1 cellular context compared by ENCODE assay signal in the genomic region with DNA sequence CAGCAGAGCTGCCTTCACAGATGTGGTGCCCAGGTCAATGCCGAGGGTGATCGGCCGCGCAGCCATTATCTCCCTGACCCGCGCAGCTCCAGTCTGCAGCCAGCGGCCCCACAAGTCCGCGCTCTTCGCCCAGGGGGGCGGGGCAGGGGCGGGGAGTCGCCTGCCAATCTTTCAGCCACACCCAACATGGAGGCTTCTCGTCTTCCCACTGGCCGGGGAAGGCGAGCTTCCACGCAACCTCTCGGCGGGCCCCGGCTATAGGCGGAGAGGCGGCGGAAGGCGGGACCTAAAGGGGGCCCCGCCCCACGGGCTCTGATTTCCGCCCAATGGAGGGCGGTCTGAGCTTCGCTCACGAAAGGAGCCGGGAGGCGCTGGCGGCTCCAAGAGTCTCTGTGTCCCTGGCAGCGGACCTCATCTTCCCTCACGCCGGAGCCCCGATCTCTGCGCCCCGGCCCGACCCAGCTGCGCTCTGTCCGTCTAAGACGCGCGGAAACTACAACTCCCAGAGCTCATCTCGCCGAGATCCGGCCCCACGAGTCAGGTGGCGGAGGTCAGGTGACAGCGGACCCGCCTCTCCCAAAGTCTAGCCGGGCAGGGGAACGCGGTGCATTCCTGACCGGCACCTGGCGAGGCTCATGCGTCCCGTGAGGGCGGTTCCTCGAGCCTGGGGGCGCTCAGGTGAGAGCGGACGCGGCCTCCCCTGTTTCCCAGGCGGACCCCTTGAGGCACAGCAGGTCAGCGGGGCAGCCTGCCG.
TF ChIP-seq lines count a peak whose summit lies in the region.

A gene (plus strand): TSS at position 607 of the 754 bp plus-strand sequence. CDS start 3,447 bp downstream, outside the sequence.
A gene with protein sequence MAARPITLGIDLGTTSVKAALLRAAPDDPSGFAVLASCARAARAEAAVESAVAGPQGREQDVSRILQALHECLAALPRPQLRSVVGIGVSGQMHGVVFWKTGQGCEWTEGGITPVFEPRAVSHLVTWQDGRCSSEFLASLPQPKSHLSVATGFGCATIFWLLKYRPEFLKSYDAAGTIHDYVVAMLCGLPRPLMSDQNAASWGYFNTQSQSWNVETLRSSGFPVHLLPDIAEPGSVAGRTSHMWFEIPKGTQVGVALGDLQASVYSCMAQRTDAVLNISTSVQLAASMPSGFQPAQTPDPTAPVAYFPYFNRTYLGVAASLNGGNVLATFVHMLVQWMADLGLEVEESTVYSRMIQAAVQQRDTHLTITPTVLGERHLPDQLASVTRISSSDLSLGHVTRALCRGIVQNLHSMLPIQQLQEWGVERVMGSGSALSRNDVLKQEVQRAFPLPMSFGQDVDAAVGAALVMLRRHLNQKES (minus strand): TSS at position 97 of the 754 bp plus-strand sequence. CDS start 31 bp downstream, at position 66.

TF ChIP-seq in K562, 482 proteins besides CTCF, POLR2A, EP300 and RAD21 (continued from another document and continues in another):
- TF ChIP-seq, protein P1, sequence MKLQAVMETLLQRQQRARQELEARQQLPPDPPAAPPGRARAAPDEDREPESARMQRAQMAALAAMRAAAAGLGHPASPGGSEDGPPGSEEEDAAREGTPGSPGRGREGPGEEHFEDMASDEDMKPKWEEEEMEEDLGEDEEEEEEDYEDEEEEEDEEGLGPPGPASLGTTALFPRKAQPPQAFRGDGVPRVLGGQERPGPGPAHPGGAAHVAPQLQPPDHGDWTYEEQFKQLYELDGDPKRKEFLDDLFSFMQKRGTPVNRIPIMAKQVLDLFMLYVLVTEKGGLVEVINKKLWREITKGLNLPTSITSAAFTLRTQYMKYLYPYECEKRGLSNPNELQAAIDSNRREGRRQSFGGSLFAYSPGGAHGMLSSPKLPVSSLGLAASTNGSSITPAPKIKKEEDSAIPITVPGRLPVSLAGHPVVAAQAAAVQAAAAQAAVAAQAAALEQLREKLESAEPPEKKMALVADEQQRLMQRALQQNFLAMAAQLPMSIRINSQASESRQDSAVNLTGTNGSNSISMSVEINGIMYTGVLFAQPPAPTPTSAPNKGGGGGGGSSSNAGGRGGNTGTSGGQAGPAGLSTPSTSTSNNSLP (IDR thresholded peaks at IDR 0.05; ENCODE audit: borderline replicate concordance, low read depth, low read length) = no peak
- TF ChIP-seq SMARCA4 (IDR thresholded peaks at IDR 0.05) (no peak), L3MBTL2 (IDR thresholded peaks at IDR 0.05) (peak; percentile 60; the same call in 1 of the 2 replicates), PCBP1 (IDR thresholded peaks at IDR 0.05; ENCODE audit: low read depth, low read length, poor library complexity, severe bottlenecking) (no peak), CBFA2T2 (conservative IDR thresholded peaks at IDR 0.05) (peak; percentile 93), BRF1 (IDR thresholded peaks at IDR 0.05; ENCODE audit: borderline replicate concordance, extremely low read depth, insufficient read length) (no peak)
- TF ChIP-seq, protein P2, sequence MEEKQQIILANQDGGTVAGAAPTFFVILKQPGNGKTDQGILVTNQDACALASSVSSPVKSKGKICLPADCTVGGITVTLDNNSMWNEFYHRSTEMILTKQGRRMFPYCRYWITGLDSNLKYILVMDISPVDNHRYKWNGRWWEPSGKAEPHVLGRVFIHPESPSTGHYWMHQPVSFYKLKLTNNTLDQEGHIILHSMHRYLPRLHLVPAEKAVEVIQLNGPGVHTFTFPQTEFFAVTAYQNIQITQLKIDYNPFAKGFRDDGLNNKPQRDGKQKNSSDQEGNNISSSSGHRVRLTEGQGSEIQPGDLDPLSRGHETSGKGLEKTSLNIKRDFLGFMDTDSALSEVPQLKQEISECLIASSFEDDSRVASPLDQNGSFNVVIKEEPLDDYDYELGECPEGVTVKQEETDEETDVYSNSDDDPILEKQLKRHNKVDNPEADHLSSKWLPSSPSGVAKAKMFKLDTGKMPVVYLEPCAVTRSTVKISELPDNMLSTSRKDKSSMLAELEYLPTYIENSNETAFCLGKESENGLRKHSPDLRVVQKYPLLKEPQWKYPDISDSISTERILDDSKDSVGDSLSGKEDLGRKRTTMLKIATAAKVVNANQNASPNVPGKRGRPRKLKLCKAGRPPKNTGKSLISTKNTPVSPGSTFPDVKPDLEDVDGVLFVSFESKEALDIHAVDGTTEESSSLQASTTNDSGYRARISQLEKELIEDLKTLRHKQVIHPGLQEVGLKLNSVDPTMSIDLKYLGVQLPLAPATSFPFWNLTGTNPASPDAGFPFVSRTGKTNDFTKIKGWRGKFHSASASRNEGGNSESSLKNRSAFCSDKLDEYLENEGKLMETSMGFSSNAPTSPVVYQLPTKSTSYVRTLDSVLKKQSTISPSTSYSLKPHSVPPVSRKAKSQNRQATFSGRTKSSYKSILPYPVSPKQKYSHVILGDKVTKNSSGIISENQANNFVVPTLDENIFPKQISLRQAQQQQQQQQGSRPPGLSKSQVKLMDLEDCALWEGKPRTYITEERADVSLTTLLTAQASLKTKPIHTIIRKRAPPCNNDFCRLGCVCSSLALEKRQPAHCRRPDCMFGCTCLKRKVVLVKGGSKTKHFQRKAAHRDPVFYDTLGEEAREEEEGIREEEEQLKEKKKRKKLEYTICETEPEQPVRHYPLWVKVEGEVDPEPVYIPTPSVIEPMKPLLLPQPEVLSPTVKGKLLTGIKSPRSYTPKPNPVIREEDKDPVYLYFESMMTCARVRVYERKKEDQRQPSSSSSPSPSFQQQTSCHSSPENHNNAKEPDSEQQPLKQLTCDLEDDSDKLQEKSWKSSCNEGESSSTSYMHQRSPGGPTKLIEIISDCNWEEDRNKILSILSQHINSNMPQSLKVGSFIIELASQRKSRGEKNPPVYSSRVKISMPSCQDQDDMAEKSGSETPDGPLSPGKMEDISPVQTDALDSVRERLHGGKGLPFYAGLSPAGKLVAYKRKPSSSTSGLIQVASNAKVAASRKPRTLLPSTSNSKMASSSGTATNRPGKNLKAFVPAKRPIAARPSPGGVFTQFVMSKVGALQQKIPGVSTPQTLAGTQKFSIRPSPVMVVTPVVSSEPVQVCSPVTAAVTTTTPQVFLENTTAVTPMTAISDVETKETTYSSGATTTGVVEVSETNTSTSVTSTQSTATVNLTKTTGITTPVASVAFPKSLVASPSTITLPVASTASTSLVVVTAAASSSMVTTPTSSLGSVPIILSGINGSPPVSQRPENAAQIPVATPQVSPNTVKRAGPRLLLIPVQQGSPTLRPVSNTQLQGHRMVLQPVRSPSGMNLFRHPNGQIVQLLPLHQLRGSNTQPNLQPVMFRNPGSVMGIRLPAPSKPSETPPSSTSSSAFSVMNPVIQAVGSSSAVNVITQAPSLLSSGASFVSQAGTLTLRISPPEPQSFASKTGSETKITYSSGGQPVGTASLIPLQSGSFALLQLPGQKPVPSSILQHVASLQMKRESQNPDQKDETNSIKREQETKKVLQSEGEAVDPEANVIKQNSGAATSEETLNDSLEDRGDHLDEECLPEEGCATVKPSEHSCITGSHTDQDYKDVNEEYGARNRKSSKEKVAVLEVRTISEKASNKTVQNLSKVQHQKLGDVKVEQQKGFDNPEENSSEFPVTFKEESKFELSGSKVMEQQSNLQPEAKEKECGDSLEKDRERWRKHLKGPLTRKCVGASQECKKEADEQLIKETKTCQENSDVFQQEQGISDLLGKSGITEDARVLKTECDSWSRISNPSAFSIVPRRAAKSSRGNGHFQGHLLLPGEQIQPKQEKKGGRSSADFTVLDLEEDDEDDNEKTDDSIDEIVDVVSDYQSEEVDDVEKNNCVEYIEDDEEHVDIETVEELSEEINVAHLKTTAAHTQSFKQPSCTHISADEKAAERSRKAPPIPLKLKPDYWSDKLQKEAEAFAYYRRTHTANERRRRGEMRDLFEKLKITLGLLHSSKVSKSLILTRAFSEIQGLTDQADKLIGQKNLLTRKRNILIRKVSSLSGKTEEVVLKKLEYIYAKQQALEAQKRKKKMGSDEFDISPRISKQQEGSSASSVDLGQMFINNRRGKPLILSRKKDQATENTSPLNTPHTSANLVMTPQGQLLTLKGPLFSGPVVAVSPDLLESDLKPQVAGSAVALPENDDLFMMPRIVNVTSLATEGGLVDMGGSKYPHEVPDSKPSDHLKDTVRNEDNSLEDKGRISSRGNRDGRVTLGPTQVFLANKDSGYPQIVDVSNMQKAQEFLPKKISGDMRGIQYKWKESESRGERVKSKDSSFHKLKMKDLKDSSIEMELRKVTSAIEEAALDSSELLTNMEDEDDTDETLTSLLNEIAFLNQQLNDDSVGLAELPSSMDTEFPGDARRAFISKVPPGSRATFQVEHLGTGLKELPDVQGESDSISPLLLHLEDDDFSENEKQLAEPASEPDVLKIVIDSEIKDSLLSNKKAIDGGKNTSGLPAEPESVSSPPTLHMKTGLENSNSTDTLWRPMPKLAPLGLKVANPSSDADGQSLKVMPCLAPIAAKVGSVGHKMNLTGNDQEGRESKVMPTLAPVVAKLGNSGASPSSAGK (IDR thresholded peaks at IDR 0.05) = peak; percentile 61
- TF ChIP-seq, protein P3, sequence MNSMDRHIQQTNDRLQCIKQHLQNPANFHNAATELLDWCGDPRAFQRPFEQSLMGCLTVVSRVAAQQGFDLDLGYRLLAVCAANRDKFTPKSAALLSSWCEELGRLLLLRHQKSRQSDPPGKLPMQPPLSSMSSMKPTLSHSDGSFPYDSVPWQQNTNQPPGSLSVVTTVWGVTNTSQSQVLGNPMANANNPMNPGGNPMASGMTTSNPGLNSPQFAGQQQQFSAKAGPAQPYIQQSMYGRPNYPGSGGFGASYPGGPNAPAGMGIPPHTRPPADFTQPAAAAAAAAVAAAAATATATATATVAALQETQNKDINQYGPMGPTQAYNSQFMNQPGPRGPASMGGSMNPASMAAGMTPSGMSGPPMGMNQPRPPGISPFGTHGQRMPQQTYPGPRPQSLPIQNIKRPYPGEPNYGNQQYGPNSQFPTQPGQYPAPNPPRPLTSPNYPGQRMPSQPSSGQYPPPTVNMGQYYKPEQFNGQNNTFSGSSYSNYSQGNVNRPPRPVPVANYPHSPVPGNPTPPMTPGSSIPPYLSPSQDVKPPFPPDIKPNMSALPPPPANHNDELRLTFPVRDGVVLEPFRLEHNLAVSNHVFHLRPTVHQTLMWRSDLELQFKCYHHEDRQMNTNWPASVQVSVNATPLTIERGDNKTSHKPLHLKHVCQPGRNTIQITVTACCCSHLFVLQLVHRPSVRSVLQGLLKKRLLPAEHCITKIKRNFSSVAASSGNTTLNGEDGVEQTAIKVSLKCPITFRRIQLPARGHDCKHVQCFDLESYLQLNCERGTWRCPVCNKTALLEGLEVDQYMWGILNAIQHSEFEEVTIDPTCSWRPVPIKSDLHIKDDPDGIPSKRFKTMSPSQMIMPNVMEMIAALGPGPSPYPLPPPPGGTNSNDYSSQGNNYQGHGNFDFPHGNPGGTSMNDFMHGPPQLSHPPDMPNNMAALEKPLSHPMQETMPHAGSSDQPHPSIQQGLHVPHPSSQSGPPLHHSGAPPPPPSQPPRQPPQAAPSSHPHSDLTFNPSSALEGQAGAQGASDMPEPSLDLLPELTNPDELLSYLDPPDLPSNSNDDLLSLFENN (IDR thresholded peaks at IDR 0.05; ENCODE audit: low read depth in 2 of 2, low read length in 2 of 2) = no peak
- TF ChIP-seq, protein P4, sequence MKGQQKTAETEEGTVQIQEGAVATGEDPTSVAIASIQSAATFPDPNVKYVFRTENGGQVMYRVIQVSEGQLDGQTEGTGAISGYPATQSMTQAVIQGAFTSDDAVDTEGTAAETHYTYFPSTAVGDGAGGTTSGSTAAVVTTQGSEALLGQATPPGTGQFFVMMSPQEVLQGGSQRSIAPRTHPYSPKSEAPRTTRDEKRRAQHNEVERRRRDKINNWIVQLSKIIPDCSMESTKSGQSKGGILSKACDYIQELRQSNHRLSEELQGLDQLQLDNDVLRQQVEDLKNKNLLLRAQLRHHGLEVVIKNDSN (CRISPR knock-in tag; IDR thresholded peaks at IDR 0.05) = peak; percentile 100
